Comparison of ENCODE assay signal across 2 cellular contexts in the genomic region with DNA sequence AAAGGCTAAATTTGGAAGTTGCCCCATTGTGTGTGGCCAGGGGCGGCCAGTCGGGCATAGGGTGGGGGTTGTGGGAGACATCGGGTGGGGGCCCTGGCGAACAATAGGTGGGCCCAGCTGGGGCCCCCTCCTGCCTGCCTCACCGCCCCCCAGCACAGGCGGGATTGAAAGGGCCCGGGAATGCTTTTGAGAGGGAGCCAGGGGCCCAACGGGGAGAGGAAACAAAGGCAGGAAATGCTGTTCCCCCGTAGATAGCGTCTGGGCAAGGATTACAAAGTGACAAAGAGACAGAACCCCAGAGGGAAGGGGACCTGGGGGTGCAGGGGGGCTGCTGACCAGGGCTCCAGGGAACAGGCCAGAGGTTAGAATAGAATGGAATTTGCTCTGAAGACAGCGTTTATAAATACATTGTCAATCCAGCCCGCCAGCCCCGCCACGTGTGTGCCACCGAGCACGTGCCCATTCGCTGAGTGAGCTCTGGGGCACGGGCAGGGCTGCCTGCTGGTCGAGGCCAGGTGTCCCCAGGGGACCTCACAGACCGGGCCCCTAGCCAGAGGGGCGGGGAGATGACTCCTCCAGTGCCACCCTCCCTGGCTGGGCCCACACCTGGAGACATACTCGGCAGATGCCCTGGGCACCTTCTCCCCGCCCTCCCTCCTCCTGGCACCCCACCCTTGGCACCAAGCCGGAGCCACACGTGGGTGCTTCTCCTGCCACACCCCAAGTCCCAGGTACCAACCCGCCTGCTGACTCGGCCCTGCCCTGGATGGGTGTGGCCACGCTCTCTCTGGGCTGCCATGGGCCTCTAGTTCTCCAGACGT.
TF ChIP-seq lines count a peak whose summit lies in the region.

No MANE protein-coding gene starts in this region.

TF ChIP-seq in liver, 16 proteins besides CTCF, POLR2A, EP300 and RAD21:
- TF ChIP-seq SP1 (IDR thresholded peaks at IDR 0.05), result no peak
- TF ChIP-seq, protein P1, sequence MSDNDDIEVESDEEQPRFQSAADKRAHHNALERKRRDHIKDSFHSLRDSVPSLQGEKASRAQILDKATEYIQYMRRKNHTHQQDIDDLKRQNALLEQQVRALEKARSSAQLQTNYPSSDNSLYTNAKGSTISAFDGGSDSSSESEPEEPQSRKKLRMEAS (IDR thresholded peaks at IDR 0.05), result peak; percentile 36
- TF ChIP-seq HNF4G (IDR thresholded peaks at IDR 0.05), result no peak
- TF ChIP-seq, protein P2, sequence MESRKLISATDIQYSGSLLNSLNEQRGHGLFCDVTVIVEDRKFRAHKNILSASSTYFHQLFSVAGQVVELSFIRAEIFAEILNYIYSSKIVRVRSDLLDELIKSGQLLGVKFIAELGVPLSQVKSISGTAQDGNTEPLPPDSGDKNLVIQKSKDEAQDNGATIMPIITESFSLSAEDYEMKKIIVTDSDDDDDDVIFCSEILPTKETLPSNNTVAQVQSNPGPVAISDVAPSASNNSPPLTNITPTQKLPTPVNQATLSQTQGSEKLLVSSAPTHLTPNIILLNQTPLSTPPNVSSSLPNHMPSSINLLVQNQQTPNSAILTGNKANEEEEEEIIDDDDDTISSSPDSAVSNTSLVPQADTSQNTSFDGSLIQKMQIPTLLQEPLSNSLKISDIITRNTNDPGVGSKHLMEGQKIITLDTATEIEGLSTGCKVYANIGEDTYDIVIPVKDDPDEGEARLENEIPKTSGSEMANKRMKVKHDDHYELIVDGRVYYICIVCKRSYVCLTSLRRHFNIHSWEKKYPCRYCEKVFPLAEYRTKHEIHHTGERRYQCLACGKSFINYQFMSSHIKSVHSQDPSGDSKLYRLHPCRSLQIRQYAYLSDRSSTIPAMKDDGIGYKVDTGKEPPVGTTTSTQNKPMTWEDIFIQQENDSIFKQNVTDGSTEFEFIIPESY (IDR thresholded peaks at IDR 0.05), result no peak
- no peak for TF ChIP-seq YY1 (IDR thresholded peaks at IDR 0.05)
- TF ChIP-seq GABPA (IDR thresholded peaks at IDR 0.05 in 1 of 2, conservative IDR thresholded peaks at IDR 0.05 in 1 of 2), result no peak
- no peak for TF ChIP-seq TAF1 (conservative IDR thresholded peaks at IDR 0.05)
- TF ChIP-seq, protein P3, sequence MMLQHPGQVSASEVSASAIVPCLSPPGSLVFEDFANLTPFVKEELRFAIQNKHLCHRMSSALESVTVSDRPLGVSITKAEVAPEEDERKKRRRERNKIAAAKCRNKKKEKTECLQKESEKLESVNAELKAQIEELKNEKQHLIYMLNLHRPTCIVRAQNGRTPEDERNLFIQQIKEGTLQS (IDR thresholded peaks at IDR 0.05), result no peak
- TF ChIP-seq FOXA2 (IDR thresholded peaks at IDR 0.05), result no peak
- no peak for TF ChIP-seq FOXA1 (IDR thresholded peaks at IDR 0.05)
- TF ChIP-seq, protein P4, sequence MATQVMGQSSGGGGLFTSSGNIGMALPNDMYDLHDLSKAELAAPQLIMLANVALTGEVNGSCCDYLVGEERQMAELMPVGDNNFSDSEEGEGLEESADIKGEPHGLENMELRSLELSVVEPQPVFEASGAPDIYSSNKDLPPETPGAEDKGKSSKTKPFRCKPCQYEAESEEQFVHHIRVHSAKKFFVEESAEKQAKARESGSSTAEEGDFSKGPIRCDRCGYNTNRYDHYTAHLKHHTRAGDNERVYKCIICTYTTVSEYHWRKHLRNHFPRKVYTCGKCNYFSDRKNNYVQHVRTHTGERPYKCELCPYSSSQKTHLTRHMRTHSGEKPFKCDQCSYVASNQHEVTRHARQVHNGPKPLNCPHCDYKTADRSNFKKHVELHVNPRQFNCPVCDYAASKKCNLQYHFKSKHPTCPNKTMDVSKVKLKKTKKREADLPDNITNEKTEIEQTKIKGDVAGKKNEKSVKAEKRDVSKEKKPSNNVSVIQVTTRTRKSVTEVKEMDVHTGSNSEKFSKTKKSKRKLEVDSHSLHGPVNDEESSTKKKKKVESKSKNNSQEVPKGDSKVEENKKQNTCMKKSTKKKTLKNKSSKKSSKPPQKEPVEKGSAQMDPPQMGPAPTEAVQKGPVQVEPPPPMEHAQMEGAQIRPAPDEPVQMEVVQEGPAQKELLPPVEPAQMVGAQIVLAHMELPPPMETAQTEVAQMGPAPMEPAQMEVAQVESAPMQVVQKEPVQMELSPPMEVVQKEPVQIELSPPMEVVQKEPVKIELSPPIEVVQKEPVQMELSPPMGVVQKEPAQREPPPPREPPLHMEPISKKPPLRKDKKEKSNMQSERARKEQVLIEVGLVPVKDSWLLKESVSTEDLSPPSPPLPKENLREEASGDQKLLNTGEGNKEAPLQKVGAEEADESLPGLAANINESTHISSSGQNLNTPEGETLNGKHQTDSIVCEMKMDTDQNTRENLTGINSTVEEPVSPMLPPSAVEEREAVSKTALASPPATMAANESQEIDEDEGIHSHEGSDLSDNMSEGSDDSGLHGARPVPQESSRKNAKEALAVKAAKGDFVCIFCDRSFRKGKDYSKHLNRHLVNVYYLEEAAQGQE (IDR thresholded peaks at IDR 0.05), result no peak
- TF ChIP-seq RXRA (IDR thresholded peaks at IDR 0.05), result peak; percentile 31 to 42
- TF ChIP-seq HNF4A (conservative IDR thresholded peaks at IDR 0.05), result peak in 1 of 2 donors; percentile 9

TF ChIP-seq in HepG2, 621 proteins besides CTCF, POLR2A, EP300 and RAD21:
- TF ChIP-seq PLRG1 (conservative IDR thresholded peaks at IDR 0.05) (no peak), ARNT2 (CRISPR knock-in tag; IDR thresholded peaks at IDR 0.05; ENCODE audit: low read depth) (no peak), MED8 (CRISPR knock-in tag; IDR thresholded peaks at IDR 0.05; ENCODE audit: insufficient replicate concordance) (no peak), SP2 (CRISPR knock-in tag; IDR thresholded peaks at IDR 0.05) (no peak), RBFOX2 (IDR thresholded peaks at IDR 0.05; ENCODE audit: low read depth, low read length) (no peak), ZMAT3 (CRISPR knock-in tag; conservative IDR thresholded peaks at IDR 0.05) (no peak)
- TF ChIP-seq, protein P5, sequence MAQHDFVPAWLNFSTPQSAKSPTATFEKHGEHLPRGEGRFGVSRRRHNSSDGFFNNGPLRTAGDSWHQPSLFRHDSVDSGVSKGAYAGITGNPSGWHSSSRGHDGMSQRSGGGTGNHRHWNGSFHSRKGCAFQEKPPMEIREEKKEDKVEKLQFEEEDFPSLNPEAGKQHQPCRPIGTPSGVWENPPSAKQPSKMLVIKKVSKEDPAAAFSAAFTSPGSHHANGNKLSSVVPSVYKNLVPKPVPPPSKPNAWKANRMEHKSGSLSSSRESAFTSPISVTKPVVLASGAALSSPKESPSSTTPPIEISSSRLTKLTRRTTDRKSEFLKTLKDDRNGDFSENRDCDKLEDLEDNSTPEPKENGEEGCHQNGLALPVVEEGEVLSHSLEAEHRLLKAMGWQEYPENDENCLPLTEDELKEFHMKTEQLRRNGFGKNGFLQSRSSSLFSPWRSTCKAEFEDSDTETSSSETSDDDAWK (CRISPR knock-in tag; IDR thresholded peaks at IDR 0.05), result no peak
